In the genomic region with DNA sequence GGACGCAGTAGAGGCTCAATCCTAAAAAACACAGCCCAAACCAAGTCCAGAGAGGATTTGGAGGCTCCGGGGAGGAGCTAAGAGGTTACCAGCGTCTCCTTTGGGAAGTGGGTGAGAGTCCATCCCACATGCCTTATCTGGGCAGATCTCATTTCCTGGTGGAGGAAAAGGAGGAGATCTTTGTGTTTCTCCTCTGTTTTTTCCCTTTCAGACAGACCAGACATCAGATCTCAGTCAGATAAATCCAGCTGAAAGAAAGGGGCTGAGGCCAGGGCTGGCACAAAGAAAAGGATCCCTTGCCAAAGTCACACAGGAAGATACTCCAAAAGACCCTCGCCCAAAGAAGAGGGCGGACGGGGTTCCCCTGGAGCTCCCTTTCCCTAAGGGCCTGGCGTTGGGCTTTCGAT, we compare ENCODE assay signal across 11 cellular contexts. TPM values are rescaled to one million over a fixed set of nuclear protein-coding genes. Genes with fewer than 3 reads are reported as not detected.
A peak's percentile ranks its signal among the peaks of the same experiment; 100 is the strongest.
DNase-seq lines count a peak whose midpoint lies in the region; ATAC-seq and TF ChIP-seq lines count a peak whose summit lies in the region.
"Had no signal": no experiment of that assay in that cellular context is flagged by ENCODE, and none has a peak within 500 bp of the region (broad histone marks: within the 10 kb centered on the region; RNA-seq: fewer than 3 reads in every experiment).

No MANE protein-coding gene starts in this region.

- no peaks in the 10 kb centered on the region for H3K9me3 ChIP-seq in mucosa of rectum (ENCODE audit: control insufficient read depth in 2 of 2, low read length in 2 of 2)
- H3K9me3 ChIP-seq in thyroid gland, result no peaks in the 10 kb centered on the region

- ATAC-seq in central memory CD8-positive, alpha-beta T cell (replicated peaks; ENCODE audit: extremely low read depth, poor library complexity, severe bottlenecking), result no peak
- ATAC-seq in HG03159 (IDR thresholded peaks at IDR 0.05; ENCODE audit: unreplicated experiment), result no peak

- no peak for TF ChIP-seq CTCF in thyroid gland (IDR thresholded peaks at IDR 0.05)

- peak overlapping the region; percentile 66 for H3K4me3 Mint-ChIP-seq in activated CD4-positive, alpha-beta T cell treated with anti-CD3 and anti-CD28 coated beads, Interleukin-2, amount 10 ng/mL, durations not matched to agents 7 days and 5 days
- H3K4me3 Mint-ChIP-seq in central memory CD8-positive, alpha-beta T cell, result no peak overlapping the region

- TF ChIP-seq POLR2A in thyroid gland (IDR thresholded peaks at IDR 0.05), result no peak

- CTCF ChIA-PET in activated CD4-positive, alpha-beta T cell treated with anti-CD3 and anti-CD28 coated beads, Interleukin-2, amount 10 ng/mL, durations not matched to agents 7 days and 5 days (lab: Charles Lee), result no interaction called here

- H3K9ac ChIP-seq in mucosa of rectum (ENCODE audit: low read depth in 1 of 2, low read length in 2 of 2), result peak overlapping the region; percentile 22 to 47

- H3K4me3 ChIP-seq in mucosa of rectum (ENCODE audit: low read length in 2 of 2), result peak overlapping the region; percentile 28 to 74
- no peak overlapping the region for H3K4me3 ChIP-seq in thyroid gland (replicated peaks in 1 of 3)

- H3K36me3 ChIP-seq in mucosa of rectum (ENCODE audit: control insufficient read depth in 2 of 2, insufficient read depth in 2 of 2, low read length in 2 of 2) (no peaks in the 10 kb centered on the region), thyroid gland (no peaks in the 10 kb centered on the region)

- no peak for DNase-seq in activated CD4-positive, alpha-beta T cell treated with anti-CD3 and anti-CD28 coated beads, Interleukin-2, amount 10 ng/mL, durations not matched to agents 7 days and 5 days
- no peak for DNase-seq in activated CD4-positive, alpha-beta T cell treated with anti-CD3 and anti-CD28 coated beads for 48 hours
- no peak for DNase-seq in central memory CD8-positive, alpha-beta T cell (ENCODE audit: low spot score in 2 of 2)
- DNase-seq in thyroid gland (peak in 1 of 2 donors; percentile 5), DMS79 treated with DMSO at 0.1 percent for 48 hours (lab: John Stamatoyannopoulos, UW) (no peak), GM19238 (ENCODE audit: insufficient read length, low spot score) (no peak)
- DNase-seq: posterior cingulate gyrus; SHP77; stimulated activated naive CD4-positive, alpha-beta T cell treated with Interleukin-2 at 50 U/mL for 16 hours had no signal

- no peaks in the 10 kb centered on the region for H3K9me3 Mint-ChIP-seq in activated CD4-positive, alpha-beta T cell treated with anti-CD3 and anti-CD28 coated beads, Interleukin-2, amount 10 ng/mL, durations not matched to agents 7 days and 5 days
- peaks cover 8% of the 10 kb centered on the region for H3K9me3 Mint-ChIP-seq in central memory CD8-positive, alpha-beta T cell

- WGBS in thyroid gland, 2 donors, result 63 to 64% methylated on average over 8 of the region's 8 CpGs

- intact Hi-C loops in thyroid gland (cut with DNase I), result no loop called here

- H3K27ac Mint-ChIP-seq in activated CD4-positive, alpha-beta T cell treated with anti-CD3 and anti-CD28 coated beads, Interleukin-2, amount 10 ng/mL, durations not matched to agents 7 days and 5 days, result no peak overlapping the region
- H3K27ac Mint-ChIP-seq in central memory CD8-positive, alpha-beta T cell (ENCODE audit: low read depth), result peak overlapping the region; percentile 42

- H3K4me1 ChIP-seq in mucosa of rectum (ENCODE audit: control insufficient read depth in 2 of 2, insufficient read depth in 2 of 2, low read length in 2 of 2) (peaks cover 9 to 10% of the 10 kb centered on the region in 2 donors), thyroid gland (peaks cover 5 to 21% of the 10 kb centered on the region in 2 donors)

- peaks cover 4% of the 10 kb centered on the region for H3K4me1 Mint-ChIP-seq in activated CD4-positive, alpha-beta T cell treated with anti-CD3 and anti-CD28 coated beads, Interleukin-2, amount 10 ng/mL, durations not matched to agents 7 days and 5 days
- no peaks in the 10 kb centered on the region for H3K4me1 Mint-ChIP-seq in central memory CD8-positive, alpha-beta T cell

- H3K36me3 Mint-ChIP-seq in activated CD4-positive, alpha-beta T cell treated with anti-CD3 and anti-CD28 coated beads, Interleukin-2, amount 10 ng/mL, durations not matched to agents 7 days and 5 days (ENCODE audit: low read depth), result no peaks in the 10 kb centered on the region
- H3K36me3 Mint-ChIP-seq in central memory CD8-positive, alpha-beta T cell (ENCODE audit: insufficient read depth), result no peaks in the 10 kb centered on the region

- H3K27me3 ChIP-seq in mucosa of rectum (ENCODE audit: control insufficient read depth in 2 of 2, insufficient read depth in 2 of 2, low read length in 2 of 2), result no peaks in the 10 kb centered on the region
- no peaks in the 10 kb centered on the region for H3K27me3 ChIP-seq in thyroid gland

- H3K27ac ChIP-seq in mucosa of rectum (ENCODE audit: low read depth in 2 of 2, low read length in 2 of 2) (peak overlapping the region; percentile 70 to 74), thyroid gland (peak overlapping the region; percentile 80 to 85 (median 85))

- H3K27me3 Mint-ChIP-seq in activated CD4-positive, alpha-beta T cell treated with anti-CD3 and anti-CD28 coated beads, Interleukin-2, amount 10 ng/mL, durations not matched to agents 7 days and 5 days, result peaks cover 14% of the 10 kb centered on the region
- H3K27me3 Mint-ChIP-seq in central memory CD8-positive, alpha-beta T cell, result peaks cover 16% of the 10 kb centered on the region

- POLR2A ChIA-PET in activated CD4-positive, alpha-beta T cell treated with anti-CD3 and anti-CD28 coated beads, Interleukin-2, amount 10 ng/mL, durations not matched to agents 7 days and 5 days (lab: Charles Lee), result no interaction called here

RNA-seq across cellular contexts. Expression of a gene that starts 58.3 kb away (rescaled TPM):
- total RNA-seq in activated CD4-positive, alpha-beta T cell treated with anti-CD3 and anti-CD28 coated beads, Interleukin-2, amount 10 ng/mL, durations not matched to agents 7 days and 5 days, result 10 to 100 TPM; 27.3 to 44.7 TPM
- total RNA-seq in thyroid gland, result 10 to 100 TPM; 43.4 to 74.0 (median 68.7) TPM

Comparison
In these comparisons a context has a peak if more than half of its experiments do, and no peak if none do; other contexts are left out.
1. H3K4me3 ChIP-seq: peak in mucosa of rectum (2 of 2); none in thyroid gland (0 of 3).